Comparison of ENCODE assay signal across 1 cellular context in the genomic region with DNA sequence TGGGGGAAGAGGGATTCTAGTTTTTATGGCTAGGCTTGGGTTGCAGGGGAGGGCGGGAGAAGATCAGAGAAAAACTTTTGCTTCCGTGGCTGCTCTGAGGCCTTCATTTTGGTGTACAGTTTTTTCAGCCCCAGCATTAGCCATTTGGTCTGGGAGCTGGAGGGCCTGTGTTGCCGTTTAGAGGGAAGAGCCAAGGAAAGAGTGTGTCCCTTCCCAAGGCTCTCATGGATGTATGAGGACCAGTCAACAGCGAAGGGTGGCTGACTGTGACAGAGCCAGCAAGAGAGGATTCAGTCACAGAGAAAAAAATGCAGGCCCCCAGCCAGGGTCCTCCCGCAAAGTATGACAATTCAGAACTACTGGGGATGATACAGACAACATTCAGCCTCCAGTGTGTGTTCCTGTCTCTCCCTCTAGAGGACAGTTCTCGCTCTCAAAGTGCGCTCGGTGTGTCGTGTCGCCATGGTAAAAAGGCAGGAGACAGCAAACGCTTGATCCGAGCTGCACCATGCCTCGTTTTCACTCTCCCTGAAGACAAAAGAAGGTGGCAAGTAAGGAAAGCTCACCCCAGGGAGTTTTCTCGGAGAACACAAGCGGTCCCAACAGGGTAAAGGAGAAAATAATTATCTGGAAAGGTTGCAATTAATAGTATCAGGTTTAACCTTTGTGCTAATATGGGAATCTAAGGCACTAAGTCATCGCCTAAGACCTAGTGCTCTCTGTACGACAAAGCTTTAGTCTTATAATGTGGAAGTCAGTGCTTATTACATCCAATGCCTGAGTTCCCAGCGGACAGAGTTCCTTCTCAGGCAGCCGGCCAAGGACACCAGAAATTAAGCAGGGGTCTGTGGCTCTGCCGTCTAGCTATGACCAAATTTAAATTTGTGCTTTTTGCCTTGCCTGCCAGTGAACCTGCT.
TF ChIP-seq lines count a peak whose summit lies in the region.

No MANE protein-coding gene starts in this region.

TF ChIP-seq in K562, 482 proteins besides CTCF, POLR2A, EP300 and RAD21 (continued from another document and continues in another):
- TF ChIP-seq, protein P1, sequence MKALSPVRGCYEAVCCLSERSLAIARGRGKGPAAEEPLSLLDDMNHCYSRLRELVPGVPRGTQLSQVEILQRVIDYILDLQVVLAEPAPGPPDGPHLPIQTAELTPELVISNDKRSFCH (CRISPR knock-in tag; IDR thresholded peaks at IDR 0.05) = no peak
- TF ChIP-seq, protein P1 (tag; IDR thresholded peaks at IDR 0.05) = no peak
- TF ChIP-seq XRCC5 (IDR thresholded peaks at IDR 0.05; ENCODE audit: low read depth, low read length) (no peak), NFE2 (IDR thresholded peaks at IDR 0.05; ENCODE audit: low read depth) (0 out of 2 replicates have a peak, but pooled peaks have one; percentile 25), ATF7 (IDR thresholded peaks at IDR 0.05) (peak; percentile 52; the same call in 1 of the 2 replicates), ZNF134 (CRISPR knock-in tag; conservative IDR thresholded peaks at IDR 0.05) (no peak), CBX2 (IDR thresholded peaks at IDR 0.05; ENCODE audit: insufficient read depth, low read length, poor library complexity, severe bottlenecking) (no peak), POLR2H (tag; IDR thresholded peaks at IDR 0.05; ENCODE audit: low read depth) (no peak), ZNF24 (IDR thresholded peaks at IDR 0.05) (peak; percentile 38; the same call in 1 of the 2 replicates), ETV6 (IDR thresholded peaks at IDR 0.05; ENCODE audit: borderline replicate concordance in 1 of 2, low read depth in 2 of 2, low read length in 1 of 2) (no peak), ETV6 (CRISPR knock-in tag; IDR thresholded peaks at IDR 0.05; ENCODE audit: borderline replicate concordance) (no peak), HLTF (IDR thresholded peaks at IDR 0.05) (no peak), ZBTB7A (IDR thresholded peaks at IDR 0.05; ENCODE audit: borderline replicate concordance, control insufficient read depth, low read depth, low read length) (no peak), ETS2 (tag; IDR thresholded peaks at IDR 0.05; ENCODE audit: borderline replicate concordance, poor library complexity, severe bottlenecking) (no peak), EWSR1 (IDR thresholded peaks at IDR 0.05; ENCODE audit: borderline replicate concordance, low read depth, partially characterized antibody) (no peak), MAFK (IDR thresholded peaks at IDR 0.05; ENCODE audit: low read length) (no peak), TARDBP (IDR thresholded peaks at IDR 0.05) (no peak), RCOR1 (IDR thresholded peaks at IDR 0.05; ENCODE audit: borderline replicate concordance in 1 of 2, low read depth in 2 of 2, low read length in 2 of 2) (peak in 1 of 2 experiments; percentile 39; a peak in 1 of 4 replicates), POU5F1 (IDR thresholded peaks at IDR 0.05; ENCODE audit: borderline replicate concordance, low read depth, low read length, partially characterized antibody) (no peak), CXXC5 (CRISPR knock-in tag; IDR thresholded peaks at IDR 0.05) (peak; percentile 52; the same call in 1 of the 2 replicates), KLF16 (IDR thresholded peaks at IDR 0.05) (peak; percentile 63; the same call in 1 of the 2 replicates), CREBBP (IDR thresholded peaks at IDR 0.05; ENCODE audit: low read depth, low read length) (no peak), HMG20B (CRISPR knock-in tag; IDR thresholded peaks at IDR 0.05) (no peak), NCOA4 (IDR thresholded peaks at IDR 0.05; ENCODE audit: partially characterized antibody) (no peak), POLR2B (IDR thresholded peaks at IDR 0.05; ENCODE audit: low read depth, partially characterized antibody) (no peak), FOS (IDR thresholded peaks at IDR 0.05; ENCODE audit: extremely low read depth, insufficient read length) (no peak), ZNF583 (CRISPR knock-in tag; IDR thresholded peaks at IDR 0.05) (no peak), MTA2 (IDR thresholded peaks at IDR 0.05; ENCODE audit: low read depth) (no peak), HNRNPL (IDR thresholded peaks at IDR 0.05; ENCODE audit: low read depth, low read length) (no peak), GABPA (tag; conservative IDR thresholded peaks at IDR 0.05; ENCODE audit: low read depth) (no peak), SOX6 (IDR thresholded peaks at IDR 0.05) (peak; percentile 41; the same call in 1 of the 2 replicates), ZNF212 (CRISPR knock-in tag; IDR thresholded peaks at IDR 0.05) (no peak), NFE2L1 (tag; IDR thresholded peaks at IDR 0.05; ENCODE audit: borderline replicate concordance, low read depth) (no peak), HDAC3 (IDR thresholded peaks at IDR 0.05; ENCODE audit: borderline replicate concordance, partially characterized antibody) (no peak), L3MBTL2 (IDR thresholded peaks at IDR 0.05) (0 out of 2 replicates have a peak, but pooled peaks have one; percentile 7), SRSF1 (IDR thresholded peaks at IDR 0.05; ENCODE audit: low read depth, low read length) (no peak)
- TF ChIP-seq, protein P2, sequence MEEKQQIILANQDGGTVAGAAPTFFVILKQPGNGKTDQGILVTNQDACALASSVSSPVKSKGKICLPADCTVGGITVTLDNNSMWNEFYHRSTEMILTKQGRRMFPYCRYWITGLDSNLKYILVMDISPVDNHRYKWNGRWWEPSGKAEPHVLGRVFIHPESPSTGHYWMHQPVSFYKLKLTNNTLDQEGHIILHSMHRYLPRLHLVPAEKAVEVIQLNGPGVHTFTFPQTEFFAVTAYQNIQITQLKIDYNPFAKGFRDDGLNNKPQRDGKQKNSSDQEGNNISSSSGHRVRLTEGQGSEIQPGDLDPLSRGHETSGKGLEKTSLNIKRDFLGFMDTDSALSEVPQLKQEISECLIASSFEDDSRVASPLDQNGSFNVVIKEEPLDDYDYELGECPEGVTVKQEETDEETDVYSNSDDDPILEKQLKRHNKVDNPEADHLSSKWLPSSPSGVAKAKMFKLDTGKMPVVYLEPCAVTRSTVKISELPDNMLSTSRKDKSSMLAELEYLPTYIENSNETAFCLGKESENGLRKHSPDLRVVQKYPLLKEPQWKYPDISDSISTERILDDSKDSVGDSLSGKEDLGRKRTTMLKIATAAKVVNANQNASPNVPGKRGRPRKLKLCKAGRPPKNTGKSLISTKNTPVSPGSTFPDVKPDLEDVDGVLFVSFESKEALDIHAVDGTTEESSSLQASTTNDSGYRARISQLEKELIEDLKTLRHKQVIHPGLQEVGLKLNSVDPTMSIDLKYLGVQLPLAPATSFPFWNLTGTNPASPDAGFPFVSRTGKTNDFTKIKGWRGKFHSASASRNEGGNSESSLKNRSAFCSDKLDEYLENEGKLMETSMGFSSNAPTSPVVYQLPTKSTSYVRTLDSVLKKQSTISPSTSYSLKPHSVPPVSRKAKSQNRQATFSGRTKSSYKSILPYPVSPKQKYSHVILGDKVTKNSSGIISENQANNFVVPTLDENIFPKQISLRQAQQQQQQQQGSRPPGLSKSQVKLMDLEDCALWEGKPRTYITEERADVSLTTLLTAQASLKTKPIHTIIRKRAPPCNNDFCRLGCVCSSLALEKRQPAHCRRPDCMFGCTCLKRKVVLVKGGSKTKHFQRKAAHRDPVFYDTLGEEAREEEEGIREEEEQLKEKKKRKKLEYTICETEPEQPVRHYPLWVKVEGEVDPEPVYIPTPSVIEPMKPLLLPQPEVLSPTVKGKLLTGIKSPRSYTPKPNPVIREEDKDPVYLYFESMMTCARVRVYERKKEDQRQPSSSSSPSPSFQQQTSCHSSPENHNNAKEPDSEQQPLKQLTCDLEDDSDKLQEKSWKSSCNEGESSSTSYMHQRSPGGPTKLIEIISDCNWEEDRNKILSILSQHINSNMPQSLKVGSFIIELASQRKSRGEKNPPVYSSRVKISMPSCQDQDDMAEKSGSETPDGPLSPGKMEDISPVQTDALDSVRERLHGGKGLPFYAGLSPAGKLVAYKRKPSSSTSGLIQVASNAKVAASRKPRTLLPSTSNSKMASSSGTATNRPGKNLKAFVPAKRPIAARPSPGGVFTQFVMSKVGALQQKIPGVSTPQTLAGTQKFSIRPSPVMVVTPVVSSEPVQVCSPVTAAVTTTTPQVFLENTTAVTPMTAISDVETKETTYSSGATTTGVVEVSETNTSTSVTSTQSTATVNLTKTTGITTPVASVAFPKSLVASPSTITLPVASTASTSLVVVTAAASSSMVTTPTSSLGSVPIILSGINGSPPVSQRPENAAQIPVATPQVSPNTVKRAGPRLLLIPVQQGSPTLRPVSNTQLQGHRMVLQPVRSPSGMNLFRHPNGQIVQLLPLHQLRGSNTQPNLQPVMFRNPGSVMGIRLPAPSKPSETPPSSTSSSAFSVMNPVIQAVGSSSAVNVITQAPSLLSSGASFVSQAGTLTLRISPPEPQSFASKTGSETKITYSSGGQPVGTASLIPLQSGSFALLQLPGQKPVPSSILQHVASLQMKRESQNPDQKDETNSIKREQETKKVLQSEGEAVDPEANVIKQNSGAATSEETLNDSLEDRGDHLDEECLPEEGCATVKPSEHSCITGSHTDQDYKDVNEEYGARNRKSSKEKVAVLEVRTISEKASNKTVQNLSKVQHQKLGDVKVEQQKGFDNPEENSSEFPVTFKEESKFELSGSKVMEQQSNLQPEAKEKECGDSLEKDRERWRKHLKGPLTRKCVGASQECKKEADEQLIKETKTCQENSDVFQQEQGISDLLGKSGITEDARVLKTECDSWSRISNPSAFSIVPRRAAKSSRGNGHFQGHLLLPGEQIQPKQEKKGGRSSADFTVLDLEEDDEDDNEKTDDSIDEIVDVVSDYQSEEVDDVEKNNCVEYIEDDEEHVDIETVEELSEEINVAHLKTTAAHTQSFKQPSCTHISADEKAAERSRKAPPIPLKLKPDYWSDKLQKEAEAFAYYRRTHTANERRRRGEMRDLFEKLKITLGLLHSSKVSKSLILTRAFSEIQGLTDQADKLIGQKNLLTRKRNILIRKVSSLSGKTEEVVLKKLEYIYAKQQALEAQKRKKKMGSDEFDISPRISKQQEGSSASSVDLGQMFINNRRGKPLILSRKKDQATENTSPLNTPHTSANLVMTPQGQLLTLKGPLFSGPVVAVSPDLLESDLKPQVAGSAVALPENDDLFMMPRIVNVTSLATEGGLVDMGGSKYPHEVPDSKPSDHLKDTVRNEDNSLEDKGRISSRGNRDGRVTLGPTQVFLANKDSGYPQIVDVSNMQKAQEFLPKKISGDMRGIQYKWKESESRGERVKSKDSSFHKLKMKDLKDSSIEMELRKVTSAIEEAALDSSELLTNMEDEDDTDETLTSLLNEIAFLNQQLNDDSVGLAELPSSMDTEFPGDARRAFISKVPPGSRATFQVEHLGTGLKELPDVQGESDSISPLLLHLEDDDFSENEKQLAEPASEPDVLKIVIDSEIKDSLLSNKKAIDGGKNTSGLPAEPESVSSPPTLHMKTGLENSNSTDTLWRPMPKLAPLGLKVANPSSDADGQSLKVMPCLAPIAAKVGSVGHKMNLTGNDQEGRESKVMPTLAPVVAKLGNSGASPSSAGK (IDR thresholded peaks at IDR 0.05) = peak; percentile 15
- TF ChIP-seq, protein P3, sequence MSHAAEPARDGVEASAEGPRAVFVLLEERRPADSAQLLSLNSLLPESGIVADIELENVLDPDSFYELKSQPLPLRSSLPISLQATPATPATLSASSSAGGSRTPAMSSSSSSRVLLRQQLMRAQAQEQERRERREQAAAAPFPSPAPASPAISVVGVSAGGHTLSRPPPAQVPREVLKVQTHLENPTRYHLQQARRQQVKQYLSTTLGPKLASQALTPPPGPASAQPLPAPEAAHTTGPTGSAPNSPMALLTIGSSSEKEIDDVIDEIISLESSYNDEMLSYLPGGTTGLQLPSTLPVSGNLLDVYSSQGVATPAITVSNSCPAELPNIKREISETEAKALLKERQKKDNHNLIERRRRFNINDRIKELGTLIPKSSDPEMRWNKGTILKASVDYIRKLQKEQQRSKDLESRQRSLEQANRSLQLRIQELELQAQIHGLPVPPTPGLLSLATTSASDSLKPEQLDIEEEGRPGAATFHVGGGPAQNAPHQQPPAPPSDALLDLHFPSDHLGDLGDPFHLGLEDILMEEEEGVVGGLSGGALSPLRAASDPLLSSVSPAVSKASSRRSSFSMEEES (CRISPR knock-in tag; IDR thresholded peaks at IDR 0.05) = no peak
- TF ChIP-seq, protein P4, sequence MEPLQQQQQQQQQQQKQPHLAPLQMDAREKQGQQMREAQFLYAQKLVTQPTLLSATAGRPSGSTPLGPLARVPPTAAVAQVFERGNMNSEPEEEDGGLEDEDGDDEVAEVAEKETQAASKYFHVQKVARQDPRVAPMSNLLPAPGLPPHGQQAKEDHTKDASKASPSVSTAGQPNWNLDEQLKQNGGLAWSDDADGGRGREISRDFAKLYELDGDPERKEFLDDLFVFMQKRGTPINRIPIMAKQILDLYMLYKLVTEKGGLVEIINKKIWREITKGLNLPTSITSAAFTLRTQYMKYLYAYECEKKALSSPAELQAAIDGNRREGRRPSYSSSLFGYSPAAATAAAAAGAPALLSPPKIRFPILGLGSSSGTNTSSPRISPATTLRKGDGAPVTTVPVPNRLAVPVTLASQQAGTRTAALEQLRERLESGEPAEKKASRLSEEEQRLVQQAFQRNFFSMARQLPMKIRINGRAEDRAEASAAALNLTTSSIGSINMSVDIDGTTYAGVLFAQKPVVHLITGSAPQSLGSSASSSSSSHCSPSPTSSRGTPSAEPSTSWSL (CRISPR knock-in tag; IDR thresholded peaks at IDR 0.05; ENCODE audit: borderline replicate concordance) = no peak
- TF ChIP-seq, protein P5, sequence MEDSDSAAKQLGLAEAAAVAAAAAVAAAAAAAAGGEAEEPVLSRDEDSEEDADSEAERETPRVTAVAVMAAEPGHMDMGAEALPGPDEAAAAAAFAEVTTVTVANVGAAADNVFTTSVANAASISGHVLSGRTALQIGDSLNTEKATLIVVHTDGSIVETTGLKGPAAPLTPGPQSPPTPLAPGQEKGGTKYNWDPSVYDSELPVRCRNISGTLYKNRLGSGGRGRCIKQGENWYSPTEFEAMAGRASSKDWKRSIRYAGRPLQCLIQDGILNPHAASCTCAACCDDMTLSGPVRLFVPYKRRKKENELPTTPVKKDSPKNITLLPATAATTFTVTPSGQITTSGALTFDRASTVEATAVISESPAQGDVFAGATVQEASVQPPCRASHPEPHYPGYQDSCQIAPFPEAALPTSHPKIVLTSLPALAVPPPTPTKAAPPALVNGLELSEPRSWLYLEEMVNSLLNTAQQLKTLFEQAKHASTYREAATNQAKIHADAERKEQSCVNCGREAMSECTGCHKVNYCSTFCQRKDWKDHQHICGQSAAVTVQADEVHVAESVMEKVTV (CRISPR knock-in tag; IDR thresholded peaks at IDR 0.05) = peak; percentile 51; the same call in 1 of the 2 replicates
- TF ChIP-seq, protein P6, sequence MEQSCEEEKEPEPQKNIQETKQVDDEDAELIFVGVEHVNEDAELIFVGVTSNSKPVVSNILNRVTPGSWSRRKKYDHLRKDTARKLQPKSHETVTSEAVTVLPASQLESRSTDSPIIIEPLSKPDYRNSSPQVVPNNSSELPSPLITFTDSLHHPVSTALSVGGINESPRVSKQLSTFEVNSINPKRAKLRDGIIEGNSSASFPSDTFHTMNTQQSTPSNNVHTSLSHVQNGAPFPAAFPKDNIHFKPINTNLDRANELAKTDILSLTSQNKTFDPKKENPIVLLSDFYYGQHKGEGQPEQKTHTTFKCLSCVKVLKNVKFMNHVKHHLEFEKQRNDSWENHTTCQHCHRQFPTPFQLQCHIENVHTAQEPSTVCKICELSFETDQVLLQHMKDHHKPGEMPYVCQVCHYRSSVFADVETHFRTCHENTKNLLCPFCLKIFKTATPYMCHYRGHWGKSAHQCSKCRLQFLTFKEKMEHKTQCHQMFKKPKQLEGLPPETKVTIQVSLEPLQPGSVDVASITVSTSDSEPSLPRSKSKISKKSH (CRISPR knock-in tag; IDR thresholded peaks at IDR 0.05) = no peak
